ENCODE assay signal across 8 cellular contexts in genomic region chr10:52215745-52216361, GRCh38.
DNase-seq lines count a peak whose midpoint lies in the region; ATAC-seq and TF ChIP-seq lines count a peak whose summit lies in the region.

No MANE protein-coding gene starts in this region.

- no peak overlapping the region for H2AK5ac ChIP-seq in H9 (ENCODE audit: insufficient read length, low read length)

- no peak overlapping the region for H3K4me2 ChIP-seq in H9 (ENCODE audit: insufficient read depth, insufficient read length, low read length)

- no peak overlapping the region for H3K27ac ChIP-seq in H9 (ENCODE audit: insufficient read length, low read depth, low read length)
- no peak overlapping the region for H3K27ac ChIP-seq in lower lobe of right lung
- H3K27ac ChIP-seq in thyroid gland: no peak overlapping the region

- H3K23ac ChIP-seq in H9 (ENCODE audit: insufficient read length, low read depth, low read length): no peak overlapping the region

- H3K23me2 ChIP-seq in H9 (ENCODE audit: insufficient read length, low read depth, low read length, poor library complexity, severe bottlenecking): no peaks in the 10 kb centered on the region

- H3K36me3 Mint-ChIP-seq in H9 (ENCODE audit: insufficient read depth in 1 of 3, low read depth in 3 of 3): no peaks in the 10 kb centered on the region

- H4K5ac ChIP-seq in H9 (ENCODE audit: insufficient read length, low read depth, low read length): no peak overlapping the region

- no peak overlapping the region for H3K4me3 Mint-ChIP-seq in H9

- no peak overlapping the region for H4K8ac ChIP-seq in H9 (replicated peaks; ENCODE audit: insufficient read length, low read depth, low read length)

- H3K79me1 ChIP-seq in H9 (ENCODE audit: insufficient read depth, low read depth, low read length, poor library complexity, severe bottlenecking): no peaks in the 10 kb centered on the region

- H3K36me3 ChIP-seq in lower lobe of right lung (no peaks in the 10 kb centered on the region), thyroid gland (no peaks in the 10 kb centered on the region)

- TF ChIP-seq CTCF in H9 (conservative IDR thresholded peaks at IDR 0.05) (peak; percentile 89), LNCAP (IDR thresholded peaks at IDR 0.05) (peak; percentile 76), choroid plexus epithelial cell (conservative IDR thresholded peaks at IDR 0.05; ENCODE audit: low read depth, low read length) (peak; percentile 71), lower lobe of right lung (IDR thresholded peaks at IDR 0.05) (peak; percentile 80), thyroid gland (IDR thresholded peaks at IDR 0.05) (peak; percentile 36 to 88 (median 67))

- peak overlapping the region in 1 of 3 experiments; percentile 63; a peak in 1 of 7 replicates for H3K27ac Mint-ChIP-seq in H9

- no peaks in the 10 kb centered on the region for H3K27me3 ChIP-seq in H9 (ENCODE audit: insufficient read depth, low read length)
- no peaks in the 10 kb centered on the region for H3K27me3 ChIP-seq in lower lobe of right lung (ENCODE audit: low read depth)
- H3K27me3 ChIP-seq in thyroid gland: no peaks in the 10 kb centered on the region

- no peaks in the 10 kb centered on the region for H3K79me2 ChIP-seq in H9 (ENCODE audit: insufficient read depth, low read length)

- H3K27me3 Mint-ChIP-seq in H9 (ENCODE audit: low read depth): no peaks in the 10 kb centered on the region

- no peak overlapping the region for H3T11ph ChIP-seq in H9 (ENCODE audit: low read length)

- no peak overlapping the region for H3K56ac ChIP-seq in H9 (ENCODE audit: insufficient read length, low read depth, low read length)

- H2BK12ac ChIP-seq in H9 (ENCODE audit: insufficient read length, low read depth, low read length): no peak overlapping the region

- H2BK5ac ChIP-seq in H9 (ENCODE audit: insufficient read length, low read length): no peak overlapping the region

- H3K4ac ChIP-seq in H9 (ENCODE audit: low read depth, low read length): no peak overlapping the region

- no peak overlapping the region for H2BK15ac ChIP-seq in H9 (ENCODE audit: low read depth, low read length)

- no peak overlapping the region for H2BK20ac ChIP-seq in H9 (ENCODE audit: low read depth, low read length, poor library complexity, severe bottlenecking)

- H3K4me1 ChIP-seq in H9 (ENCODE audit: insufficient read depth, low read length) (peaks cover 2% of the 10 kb centered on the region; the same call in 1 of the 2 replicates), lower lobe of right lung (no peaks in the 10 kb centered on the region), thyroid gland (no peaks in the 10 kb centered on the region)

- no peaks in the 10 kb centered on the region for H3K9me3 Mint-ChIP-seq in H9

- ATAC-seq in lower lobe of right lung: peak; percentile 68 to 87

- in situ Hi-C loops in ACHN (cut with HindIII; ENCODE audit: low pct_ligation_motif_present, low pct_unique_long_range_greater_than_20kb, low sequenced_read_pairs): no loop called here

- H3K4me3 ChIP-seq in choroid plexus epithelial cell (ENCODE audit: low read depth, low read length) (no peak overlapping the region), lower lobe of right lung (no peak overlapping the region), thyroid gland (replicated peaks in 1 of 3) (no peak overlapping the region)

- H4K20me1 ChIP-seq in H9 (ENCODE audit: control insufficient read depth, insufficient read depth, insufficient read length): no peaks in the 10 kb centered on the region

- no peak overlapping the region for H4K91ac ChIP-seq in H9 (ENCODE audit: insufficient read length, low read depth, low read length)

- DNase-seq in ACHN (peak; percentile 65), GM04504 (ENCODE audit: low read depth) (peak; percentile 56), H9 (no peak), SKM-1 treated with dmso at 0.1 percent for 144 hours (lab: John Stamatoyannopoulos, UW; ENCODE audit: unreplicated experiment) (peak; percentile 68), choroid plexus epithelial cell (ENCODE audit: low read depth) (peak; percentile 91), lower lobe of right lung (no peak), thyroid gland (peak; percentile 30 to 36)

- H3K9ac ChIP-seq in H9 (ENCODE audit: extremely low read depth, insufficient read length, low read length): no peak overlapping the region

- H3K4me1 Mint-ChIP-seq in H9: peaks cover 57 to 63% of the 10 kb centered on the region in 2 experiments

- no peak overlapping the region for H3K18ac ChIP-seq in H9 (ENCODE audit: insufficient read length, low read depth, low read length)

- H2BK120ac ChIP-seq in H9 (ENCODE audit: low read depth, low read length, poor library complexity, severe bottlenecking): no peak overlapping the region

- H3K9me3 ChIP-seq in H9 (ENCODE audit: control insufficient read depth, low read depth, low read length) (no peaks in the 10 kb centered on the region), lower lobe of right lung (no peaks in the 10 kb centered on the region), thyroid gland (no peaks in the 10 kb centered on the region)

- intact Hi-C loops in lower lobe of right lung (cut with DNase I) (no loop called here), thyroid gland (cut with DNase I) (loop anchor here (5.0 kb wide), 1 partner anchor 1209 kb away; no protein-coding TSS in a partner anchor)

- TF ChIP-seq POLR2A in thyroid gland (IDR thresholded peaks at IDR 0.05): no peak

- no peak overlapping the region for H2AFZ ChIP-seq in H9 (ENCODE audit: low read length)

- no peak overlapping the region for H3K14ac ChIP-seq in H9 (ENCODE audit: insufficient read depth, low read length)

Comparison
In these comparisons a context has a peak if more than half of its experiments do, and no peak if none do; other contexts are left out.
1. DNase-seq: peak in ACHN (single experiment), GM04504 (single experiment), SKM-1 treated with dmso at 0.1 percent for 144 hours (single experiment), choroid plexus epithelial cell (single experiment) and thyroid gland (2 of 2); none in H9 (single experiment) and lower lobe of right lung (single experiment).
2. Peak in every context shown above with its lines, with median percentiles within 50 percentile points of each other: CTCF ChIP-seq.